Comparison of ENCODE assay signal across 29 cellular contexts in the genomic region with DNA sequence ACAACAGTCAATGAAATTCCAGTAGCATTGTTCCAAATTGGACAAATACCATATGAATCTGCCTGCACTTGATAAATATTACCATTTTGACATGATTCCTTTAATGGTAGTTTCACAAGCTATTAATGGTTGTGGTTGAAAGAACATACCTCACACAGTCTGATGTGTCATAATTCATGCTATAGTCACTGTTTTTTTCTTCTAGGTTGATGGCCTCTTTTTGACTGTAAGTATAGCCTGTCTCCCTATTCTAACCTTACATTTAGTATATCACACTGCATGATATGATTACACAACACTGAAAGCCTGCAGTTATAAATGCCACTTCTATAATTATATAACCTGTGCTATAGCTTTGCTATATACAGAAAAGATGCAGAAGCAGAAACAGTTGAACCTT.
"Had no signal": no experiment of that assay in that cellular context is flagged by ENCODE, and none has a peak within 500 bp of the region (broad histone marks: within the 10 kb centered on the region; RNA-seq: fewer than 3 reads in every experiment).

No MANE protein-coding gene starts in this region.

- H3K27ac ChIP-seq: PC-9, WERI-Rb-1 had no signal

- H3K9me3 ChIP-seq: MG63 had no signal

- H3K4me3 ChIP-seq: MG63, PC-9 had no signal

- ATAC-seq: activated CD8-positive, alpha-beta memory T cell treated with anti-CD3 and anti-CD28 coated beads, Interleukin-2, amount 10 ng/mL, durations not matched to agents 7 days and 5 days had no signal

- H3K27me3 ChIP-seq: MG63 had no signal

- FAIRE-seq: bronchial epithelial cell had no signal

- H3K36me3 ChIP-seq: MG63, WERI-Rb-1 had no signal

- DNase-seq: activated CD4-positive, alpha-beta memory T cell treated with anti-CD3 and anti-CD28 coated beads, Interleukin-2, amount 10 ng/mL, durations not matched to agents 7 days and 5 days; activated CD4-positive, alpha-beta T cell treated with anti-CD3 and anti-CD28 coated beads for 1 hour; activated CD4-positive, alpha-beta T cell treated with anti-CD3 and anti-CD28 coated beads for 48 hours; activated CD4-positive, CD25-positive, alpha-beta regulatory T cell; activated CD8-positive, alpha-beta memory T cell treated with anti-CD3 and anti-CD28 coated beads for 24 hours; activated CD8-positive, alpha-beta memory T cell treated with anti-CD3 and anti-CD28 coated beads, Interleukin-2, amount 10 ng/mL, durations not matched to agents 7 days and 5 days; activated CD8-positive, alpha-beta memory T cell treated with anti-CD3 and anti-CD28 coated beads, Interleukin-2, amount 50 U/mL, for 48 hours; activated effector memory CD4-positive, alpha-beta T cell treated with Interleukin-2 at 50 U/mL for 16 hours; activated naive CD4-positive, alpha-beta T cell; activated naive CD8-positive, alpha-beta T cell treated with anti-CD3 and anti-CD28 coated beads, Interleukin-2, amount 10 ng/mL, durations not matched to agents 7 days and 5 days; activated T-cell treated with anti-CD3 and anti-CD28 coated beads, Interleukin-2, amount 50 U/mL, for 48 hours; caudate nucleus; cerebellar nuclear complex; Kasumi-1; KBM-7; MG63; MV-4-11; NCI-H1092; NCI-H146; NCI-H187 treated with DMSO at 0.1 percent for 48 hours; NCI-H345; NCI-H524 treated with DMSO at 0.1 percent for 48 hours; NCI-H748 treated with DMSO at 0.1 percent for 48 hours; PC-9; Right ventricle myocardium superior; SW 1271; T1000; WERI-Rb-1 had no signal

- H3K4me2 ChIP-seq: PC-9 had no signal
